In the genomic region with DNA sequence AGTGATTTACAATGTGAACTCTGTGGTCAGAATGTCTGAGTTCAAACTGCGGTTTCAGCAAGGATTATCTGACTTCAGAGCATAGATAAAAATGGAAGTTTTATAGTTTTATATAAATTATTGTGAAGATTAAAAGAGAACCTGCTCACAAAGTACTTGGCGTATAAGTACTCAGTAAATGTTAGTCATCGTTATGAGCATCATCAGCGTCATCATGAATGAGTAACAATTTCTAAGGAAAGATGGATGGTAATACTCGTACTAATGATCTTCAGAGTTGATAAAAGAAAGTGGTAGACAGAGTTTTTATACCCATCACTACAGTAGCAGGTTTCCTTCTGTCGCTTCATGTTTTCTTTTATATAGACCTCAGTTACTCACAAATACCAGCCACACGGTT, we compare ENCODE assay signal across 23 cellular contexts.
"Had no signal": no experiment of that assay in that cellular context is flagged by ENCODE, and none has a peak within 500 bp of the region (broad histone marks: within the 10 kb centered on the region; RNA-seq: fewer than 3 reads in every experiment).

No MANE protein-coding gene starts in this region.

- H3K27ac ChIP-seq: body of pancreas, PC-9, SJCRH30, VCaP had no signal

- H3K4me1 ChIP-seq: body of pancreas, SJCRH30 had no signal

- FAIRE-seq: TTC549 had no signal

- H3K27me3 ChIP-seq: body of pancreas, SJCRH30 had no signal

- H3K9me3 ChIP-seq: body of pancreas, SJCRH30 had no signal

- DNase-seq: activated CD4-positive, alpha-beta memory T cell treated with anti-CD3 and anti-CD28 coated beads for 36 hours; activated CD4-positive, alpha-beta T cell treated with anti-CD3 and anti-CD28 coated beads, Interleukin-2, amount 10 ng/mL, durations not matched to agents 7 days and 5 days; activated CD4-positive, CD25-positive, alpha-beta regulatory T cell; activated CD8-positive, alpha-beta memory T cell treated with anti-CD3 and anti-CD28 coated beads for 24 hours; activated gamma-delta T cell treated with Interleukin-2 at 50 U/mL for 16 hours; activated naive CD4-positive, alpha-beta T cell treated with anti-CD3 and anti-CD28 coated beads, Interleukin-2, amount 10 ng/mL, durations not matched to agents 7 days and 5 days; activated naive CD8-positive, alpha-beta T cell treated with anti-CD3 and anti-CD28 coated beads, Interleukin-2, amount 10 ng/mL, durations not matched to agents 7 days and 5 days; activated T-cell treated with anti-CD3 and anti-CD28 coated beads, Interleukin-2, amount 50 U/mL, for 4 hours; aorta; body of pancreas; KG1; NCI-H1105 treated with DMSO at 0.1 percent for 48 hours; NCI-H1436 treated with DMSO at 0.1 percent for 48 hours; NCI-H187; NCI-H2081; NCI-H446; NCI-H524; PC-9; SJCRH30; T-helper 9 cell had no signal

- H3K4me3 ChIP-seq: body of pancreas, PC-9, SJCRH30 had no signal

- H3K4me2 ChIP-seq: PC-9 had no signal

- ATAC-seq: activated T-cell treated with anti-CD3 and anti-CD28 coated beads, Interleukin-2, amount 50 U/mL, for 4 hours; body of pancreas; Right ventricle myocardium inferior had no signal

- H2AFZ ChIP-seq: PC-9 had no signal

- H3K36me3 ChIP-seq: SJCRH30 had no signal
